ENCODE assay signal across 1 cellular context in genomic region chr3:41199866-41200668, GRCh38.
A peak's percentile ranks its signal among the peaks of the same experiment; 100 is the strongest.
TF ChIP-seq lines count a peak whose summit lies in the region.

No MANE protein-coding gene starts in this region.

TF ChIP-seq in K562, 482 proteins besides CTCF, POLR2A, EP300 and RAD21 (continued from another document):
- TF ChIP-seq KAT8 (IDR thresholded peaks at IDR 0.05; ENCODE audit: low read depth) = no peak
- no peak for TF ChIP-seq HMGN3 (IDR thresholded peaks at IDR 0.05; ENCODE audit: borderline replicate concordance, extremely low read depth, insufficient read length, low read depth, low read length)
- TF ChIP-seq RB1 (IDR thresholded peaks at IDR 0.05; ENCODE audit: low read depth) = no peak
- no peak for TF ChIP-seq CGGBP1 (CRISPR knock-in tag; IDR thresholded peaks at IDR 0.05)
- no peak for TF ChIP-seq IFI16 (CRISPR knock-in tag; IDR thresholded peaks at IDR 0.05)
- no peak for TF ChIP-seq HOXB6 (CRISPR knock-in tag; IDR thresholded peaks at IDR 0.05; ENCODE audit: borderline replicate concordance)
- TF ChIP-seq FOXA1 (IDR thresholded peaks at IDR 0.05; ENCODE audit: borderline replicate concordance) = no peak
- no peak for TF ChIP-seq AFF4 (CRISPR knock-in tag; IDR thresholded peaks at IDR 0.05)
- no peak for TF ChIP-seq ZNF3 (CRISPR knock-in tag; IDR thresholded peaks at IDR 0.05)
- no peak for TF ChIP-seq SMARCA5 (IDR thresholded peaks at IDR 0.05)
- TF ChIP-seq PHB2 (IDR thresholded peaks at IDR 0.05; ENCODE audit: low read depth) = no peak
- no peak for TF ChIP-seq SPI1 (IDR thresholded peaks at IDR 0.05; ENCODE audit: borderline replicate concordance, low read depth, low read length)
- TF ChIP-seq ZNF778 (CRISPR knock-in tag; IDR thresholded peaks at IDR 0.05) = no peak
- TF ChIP-seq XRCC4 (IDR thresholded peaks at IDR 0.05; ENCODE audit: extremely low read depth, insufficient read depth, insufficient read length) = no peak
- no peak for TF ChIP-seq TFAM (CRISPR knock-in tag; conservative IDR thresholded peaks at IDR 0.05)
- no peak for TF ChIP-seq USF1 (CRISPR knock-in tag; IDR thresholded peaks at IDR 0.05)
- TF ChIP-seq TAF9B (IDR thresholded peaks at IDR 0.05; ENCODE audit: partially characterized antibody) = no peak
- TF ChIP-seq PHF8 (IDR thresholded peaks at IDR 0.05; ENCODE audit: borderline replicate concordance, low read length) = no peak
- no peak for TF ChIP-seq ZNF77 (CRISPR knock-in tag; IDR thresholded peaks at IDR 0.05)
- no peak for TF ChIP-seq SNRNP70 (optimal IDR thresholded peaks at IDR 0.05; ENCODE audit: low read depth, low read length)
- TF ChIP-seq ELF2 (CRISPR knock-in tag; IDR thresholded peaks at IDR 0.05) = no peak
- TF ChIP-seq ZBTB7A (IDR thresholded peaks at IDR 0.05; ENCODE audit: borderline replicate concordance, control insufficient read depth, low read depth, low read length) = no peak
- TF ChIP-seq ZEB2 (IDR thresholded peaks at IDR 0.05) = no peak
- TF ChIP-seq PURB (CRISPR knock-in tag; IDR thresholded peaks at IDR 0.05; ENCODE audit: low read depth) = no peak
- TF ChIP-seq JUNB (CRISPR knock-in tag; conservative IDR thresholded peaks at IDR 0.05) = no peak
- no peak for TF ChIP-seq NFE2L1 (tag; IDR thresholded peaks at IDR 0.05; ENCODE audit: borderline replicate concordance, low read depth)
- no peak for TF ChIP-seq SRSF3 (IDR thresholded peaks at IDR 0.05; ENCODE audit: insufficient read depth, low read length)
- no peak for TF ChIP-seq FOXK2 (conservative IDR thresholded peaks at IDR 0.05 in 1 of 2, IDR thresholded peaks at IDR 0.05 in 1 of 2; ENCODE audit: low read depth in 2 of 2)
- no peak for TF ChIP-seq CLOCK (CRISPR knock-in tag; IDR thresholded peaks at IDR 0.05; ENCODE audit: borderline replicate concordance)
- no peak for TF ChIP-seq CTCFL (IDR thresholded peaks at IDR 0.05; ENCODE audit: borderline replicate concordance, insufficient read depth, low read depth, low read length, poor library complexity, severe bottlenecking)
- TF ChIP-seq ELF4 (CRISPR knock-in tag; IDR thresholded peaks at IDR 0.05) = no peak
- no peak for TF ChIP-seq ATF4 (CRISPR knock-in tag; IDR thresholded peaks at IDR 0.05)
- TF ChIP-seq HNRNPLL (IDR thresholded peaks at IDR 0.05; ENCODE audit: low read depth, low read length, poor library complexity, severe bottlenecking) = no peak
- no peak for TF ChIP-seq CBFA2T2 (conservative IDR thresholded peaks at IDR 0.05)
- no peak for TF ChIP-seq ZNF277 (CRISPR knock-in tag; IDR thresholded peaks at IDR 0.05; ENCODE audit: borderline replicate concordance)
- TF ChIP-seq RFX1 (IDR thresholded peaks at IDR 0.05) = no peak
- TF ChIP-seq ZBTB40 (IDR thresholded peaks at IDR 0.05) = peak; percentile 82
- TF ChIP-seq ZBTB40 (CRISPR knock-in tag; IDR thresholded peaks at IDR 0.05) = peak; percentile 75
- TF ChIP-seq ZBTB9 (CRISPR knock-in tag; IDR thresholded peaks at IDR 0.05) = no peak
